In genomic region chr4:14177987-14178386, GRCh38 we compare ENCODE assay signal across 10 cellular contexts.
DNase-seq lines count a peak whose midpoint lies in the region; ATAC-seq and TF ChIP-seq lines count a peak whose summit lies in the region.
"Had no signal": no experiment of that assay in that cellular context is flagged by ENCODE, and none has a peak within 500 bp of the region (broad histone marks: within the 10 kb centered on the region; RNA-seq: fewer than 3 reads in every experiment).

No MANE protein-coding gene starts in this region.

- no peaks in the 10 kb centered on the region for H3K27me3 Mint-ChIP-seq in T-helper 1 cell treated with Interleukin-12 subunit alpha and Interleukin-12 subunit beta and Interleukin-4 antibody, amounts not matched to agents 30 μg/mL and 1 μg/mL, for 36 hours (ENCODE audit: low read depth)
- H3K27me3 Mint-ChIP-seq in H9 (ENCODE audit: low read depth): peaks cover 2% of the 10 kb centered on the region; the same call in 1 of the 2 replicates

- no peak overlapping the region for H3K4me2 ChIP-seq in H9 (ENCODE audit: insufficient read depth, insufficient read length, low read length)

- H3K23ac ChIP-seq in H9 (ENCODE audit: insufficient read length, low read depth, low read length): no peak overlapping the region

- DNase-seq in T-helper 1 cell: no peak
- DNase-seq in H9: no peak
- DNase-seq in DMS114 treated with DMSO at 0.1 percent for 48 hours (lab: John Stamatoyannopoulos, UW; ENCODE audit: unreplicated experiment): no peak
- no peak for DNase-seq in body of pancreas
- no peak for DNase-seq in germinal center (ENCODE audit: low spot score)

- no peak overlapping the region for H3K4ac ChIP-seq in H9 (ENCODE audit: low read depth, low read length)

- H3K27me3 ChIP-seq in H9 (ENCODE audit: insufficient read depth, low read length) (no peaks in the 10 kb centered on the region), HUES64 (ENCODE audit: insufficient read depth, low read length) (no peaks in the 10 kb centered on the region), neutrophil (no peaks in the 10 kb centered on the region), body of pancreas (no peaks in the 10 kb centered on the region)

- no peaks in the 10 kb centered on the region for H3K36me3 Mint-ChIP-seq in T-helper 1 cell treated with Interleukin-12 subunit alpha and Interleukin-12 subunit beta and Interleukin-4 antibody, amounts not matched to agents 30 μg/mL and 1 μg/mL, for 36 hours (ENCODE audit: low read depth)
- no peaks in the 10 kb centered on the region for H3K36me3 Mint-ChIP-seq in H9 (ENCODE audit: insufficient read depth in 1 of 3, low read depth in 3 of 3)

- no peak overlapping the region for H2AK5ac ChIP-seq in H9 (ENCODE audit: insufficient read length, low read length)

- no peak overlapping the region for H2BK5ac ChIP-seq in H9 (ENCODE audit: insufficient read length, low read length)

- H3T11ph ChIP-seq in H9 (ENCODE audit: low read length): no peak overlapping the region

- no peak for ATAC-seq in body of pancreas
- ATAC-seq: A549 had no signal

- H3K27ac Mint-ChIP-seq in T-helper 1 cell treated with Interleukin-12 subunit alpha and Interleukin-12 subunit beta and Interleukin-4 antibody, amounts not matched to agents 30 μg/mL and 1 μg/mL, for 36 hours: peak overlapping the region; percentile 49
- no peak overlapping the region; a peak in 2 of 7 replicates for H3K27ac Mint-ChIP-seq in H9

- H3K9me3 Mint-ChIP-seq in T-helper 1 cell treated with Interleukin-12 subunit alpha and Interleukin-12 subunit beta and Interleukin-4 antibody, amounts not matched to agents 30 μg/mL and 1 μg/mL, for 36 hours: peaks cover 7% of the 10 kb centered on the region
- H3K9me3 Mint-ChIP-seq in H9: no peaks in the 10 kb centered on the region
- H3K9me3 Mint-ChIP-seq: neural crest cell had no signal

- no peak overlapping the region for H4K8ac ChIP-seq in H9 (replicated peaks; ENCODE audit: insufficient read length, low read depth, low read length)

- no peaks in the 10 kb centered on the region for H3K23me2 ChIP-seq in H9 (ENCODE audit: insufficient read length, low read depth, low read length, poor library complexity, severe bottlenecking)

- H4K20me1 ChIP-seq in H9 (ENCODE audit: control insufficient read depth, insufficient read depth, insufficient read length): no peaks in the 10 kb centered on the region

- no peak overlapping the region for H2BK12ac ChIP-seq in H9 (ENCODE audit: insufficient read length, low read depth, low read length)

- no peak overlapping the region for H3K18ac ChIP-seq in H9 (ENCODE audit: insufficient read length, low read depth, low read length)

- H3K4me1 ChIP-seq in H9 (ENCODE audit: insufficient read depth, low read length) (peaks cover 7% of the 10 kb centered on the region; the same call in 1 of the 2 replicates), HUES64 (ENCODE audit: insufficient read depth, low read length) (peaks cover 36% of the 10 kb centered on the region), neutrophil (ENCODE audit: control insufficient read depth in 1 of 2, insufficient read depth in 1 of 2, low read depth in 1 of 2, low read length in 1 of 2) (peaks cover 13 to 19% of the 10 kb centered on the region in 2 experiments), body of pancreas (peaks cover 42% of the 10 kb centered on the region)

- H3K79me1 ChIP-seq in H9 (ENCODE audit: insufficient read depth, low read depth, low read length, poor library complexity, severe bottlenecking): no peaks in the 10 kb centered on the region

- H3K14ac ChIP-seq in H9 (ENCODE audit: insufficient read depth, low read length): no peak overlapping the region

- H3K27ac ChIP-seq in H9 (ENCODE audit: insufficient read length, low read depth, low read length) (peak overlapping the region; percentile 17), HUES64 (ENCODE audit: low read depth, low read length) (peak overlapping the region; percentile 12; the same call in 1 of the 2 replicates), neutrophil (peak overlapping the region; percentile 66), body of pancreas (peak overlapping the region in 1 of 4 donors; percentile 25)

- no peak for TF ChIP-seq POLR2A in body of pancreas (IDR thresholded peaks at IDR 0.05)

- no peak overlapping the region for H2AFZ ChIP-seq in H9 (ENCODE audit: low read length)

- no CpG with 5 or more reads among the region's 3 CpGs for WGBS in H9 (ENCODE audit: extremely low coverage, insufficient read length, low lambda C conversion rate)
- WGBS in HUES64: 88% methylated on average over 3 of the region's 3 CpGs
- WGBS in body of pancreas, 2 donors: 83 to 85% methylated on average over 3 of the region's 3 CpGs

- no peak overlapping the region for H2BK120ac ChIP-seq in H9 (ENCODE audit: low read depth, low read length, poor library complexity, severe bottlenecking)

- H3K9ac ChIP-seq in H9 (ENCODE audit: extremely low read depth, insufficient read length, low read length): no peak overlapping the region
- H3K9ac ChIP-seq in HUES64 (ENCODE audit: low read depth, low read length): no peak overlapping the region

- no peak overlapping the region for H4K91ac ChIP-seq in H9 (ENCODE audit: insufficient read length, low read depth, low read length)

- no peak overlapping the region for H4K5ac ChIP-seq in H9 (ENCODE audit: insufficient read length, low read depth, low read length)

- intact Hi-C loops in body of pancreas (cut with DNase I): no loop called here

- no peak overlapping the region for H2BK15ac ChIP-seq in H9 (ENCODE audit: low read depth, low read length)

- H3K9me3 ChIP-seq in H9 (ENCODE audit: control insufficient read depth, low read depth, low read length): no peaks in the 10 kb centered on the region
- no peaks in the 10 kb centered on the region for H3K9me3 ChIP-seq in HUES64 (ENCODE audit: insufficient read depth, low read depth, low read length)
- no peaks in the 10 kb centered on the region for H3K9me3 ChIP-seq in neutrophil
- no peaks in the 10 kb centered on the region for H3K9me3 ChIP-seq in body of pancreas
- H3K9me3 ChIP-seq: A549 had no signal

- H3K4me1 Mint-ChIP-seq in T-helper 1 cell treated with Interleukin-12 subunit alpha and Interleukin-12 subunit beta and Interleukin-4 antibody, amounts not matched to agents 30 μg/mL and 1 μg/mL, for 36 hours (ENCODE audit: low read depth): peaks cover 15% of the 10 kb centered on the region
- peaks cover 37 to 57% of the 10 kb centered on the region in 2 experiments for H3K4me1 Mint-ChIP-seq in H9

- no peaks in the 10 kb centered on the region for H3K79me2 ChIP-seq in H9 (ENCODE audit: insufficient read depth, low read length)

- H3K56ac ChIP-seq in H9 (ENCODE audit: insufficient read length, low read depth, low read length): no peak overlapping the region

- no peak overlapping the region for H2BK20ac ChIP-seq in H9 (ENCODE audit: low read depth, low read length, poor library complexity, severe bottlenecking)

- no peak for TF ChIP-seq CTCF in H9 (conservative IDR thresholded peaks at IDR 0.05)
- TF ChIP-seq CTCF in neutrophil (IDR thresholded peaks at IDR 0.05): no peak
- TF ChIP-seq CTCF in body of pancreas (IDR thresholded peaks at IDR 0.05): no peak

- H3K4me3 ChIP-seq in HUES64 (ENCODE audit: low read length) (no peak overlapping the region), neutrophil (ENCODE audit: low read depth in 1 of 2, low read length in 1 of 2) (no peak overlapping the region), body of pancreas (no peak overlapping the region)
- H3K4me3 ChIP-seq: A549 had no signal

- H3K36me3 ChIP-seq in HUES64 (ENCODE audit: insufficient read depth, low read length) (no peaks in the 10 kb centered on the region), neutrophil (no peaks in the 10 kb centered on the region), body of pancreas (replicated peaks in 1 of 2; ENCODE audit: insufficient read depth in 1 of 2, low read depth in 2 of 2) (no peaks in the 10 kb centered on the region)

- peak overlapping the region; percentile 27 for H3K4me3 Mint-ChIP-seq in T-helper 1 cell treated with Interleukin-12 subunit alpha and Interleukin-12 subunit beta and Interleukin-4 antibody, amounts not matched to agents 30 μg/mL and 1 μg/mL, for 36 hours
- H3K4me3 Mint-ChIP-seq in H9: no peak overlapping the region
- H3K4me3 Mint-ChIP-seq: neural crest cell had no signal
